ENCODE assay signal across 27 cellular contexts in genomic region chr9:123296174-123296573, GRCh38. TPM values are rescaled to one million over a fixed set of nuclear protein-coding genes. Genes with fewer than 3 reads are reported as not detected.
"Had no signal": no experiment of that assay in that cellular context is flagged by ENCODE, and none has a peak within 500 bp of the region (broad histone marks: within the 10 kb centered on the region; RNA-seq: fewer than 3 reads in every experiment).

No MANE protein-coding gene starts in this region.

- ATAC-seq: activated T-helper 17 cell treated with anti-CD3 and anti-CD28 coated beads, Interleukin-2, amount 50 U/mL, for 72 hours had no signal

- H3K4me3 Mint-ChIP-seq: activated B cell treated with CpG ODN at 0.5 μM for 24 hours; activated CD4-positive, alpha-beta memory T cell treated with anti-CD3 and anti-CD28 coated beads, Interleukin-2, amount 10 ng/mL, durations not matched to agents 7 days and 5 days; activated naive CD4-positive, alpha-beta T cell treated with anti-CD3 and anti-CD28 coated beads for 36 hours; activated naive CD8-positive, alpha-beta T cell; activated T-helper 17 cell treated with anti-CD3 and anti-CD28 coated beads, Interleukin-2, amount 50 U/mL, for 72 hours; brain; T-helper 1 cell treated with Interleukin-12 subunit alpha and Interleukin-12 subunit beta and Interleukin-4 antibody, amounts not matched to agents 30 μg/mL and 1 μg/mL, for 36 hours had no signal

- H3K27me3 Mint-ChIP-seq: activated B cell treated with CpG ODN at 0.5 μM for 24 hours had no signal

- H3K4me2 ChIP-seq: KMS-11 had no signal

- H3K36me3 Mint-ChIP-seq: brain had no signal

- H3K4me3 ChIP-seq: MG63, SJSA1 had no signal

- H3K27ac Mint-ChIP-seq: activated B cell treated with CpG ODN at 0.5 μM for 24 hours; activated CD4-positive, alpha-beta memory T cell treated with anti-CD3 and anti-CD28 coated beads, Interleukin-2, amount 10 ng/mL, durations not matched to agents 7 days and 5 days; activated naive CD4-positive, alpha-beta T cell treated with anti-CD3 and anti-CD28 coated beads for 36 hours; activated naive CD8-positive, alpha-beta T cell; activated T-helper 17 cell treated with anti-CD3 and anti-CD28 coated beads, Interleukin-2, amount 50 U/mL, for 72 hours; T-helper 1 cell treated with Interleukin-12 subunit alpha and Interleukin-12 subunit beta and Interleukin-4 antibody, amounts not matched to agents 30 μg/mL and 1 μg/mL, for 36 hours had no signal

- H3K4me1 ChIP-seq: SJSA1 had no signal

- H3K9ac ChIP-seq: KMS-11 had no signal

- H3K36me3 ChIP-seq: MG63, SJSA1 had no signal

- H3K27me3 ChIP-seq: MG63, SJSA1 had no signal

- H3K9me3 ChIP-seq: MG63, SJSA1 had no signal

- H3K9me3 Mint-ChIP-seq: activated B cell treated with CpG ODN at 0.5 μM for 24 hours; activated CD4-positive, alpha-beta memory T cell treated with anti-CD3 and anti-CD28 coated beads, Interleukin-2, amount 10 ng/mL, durations not matched to agents 7 days and 5 days; activated naive CD4-positive, alpha-beta T cell treated with anti-CD3 and anti-CD28 coated beads for 36 hours; activated T-helper 17 cell treated with anti-CD3 and anti-CD28 coated beads, Interleukin-2, amount 50 U/mL, for 72 hours; T-helper 1 cell treated with Interleukin-12 subunit alpha and Interleukin-12 subunit beta and Interleukin-4 antibody, amounts not matched to agents 30 μg/mL and 1 μg/mL, for 36 hours had no signal

- H3K27ac ChIP-seq: KMS-11, SJSA1 had no signal

- DNase-seq: activated B cell treated with CpG ODN at 0.5 μM for 24 hours; activated CD4-positive, alpha-beta memory T cell treated with anti-CD3 and anti-CD28 coated beads, Interleukin-2, amount 10 ng/mL, durations not matched to agents 7 days and 5 days; activated CD4-positive, alpha-beta T cell treated with anti-CD3 and anti-CD28 coated beads, Interleukin-2, amount 50 U/mL, for 1 hour; activated gamma-delta T cell; activated naive CD4-positive, alpha-beta T cell treated with anti-CD3 and anti-CD28 coated beads for 36 hours; activated T-cell treated with anti-CD3 and anti-CD28 coated beads for 4 hours; activated T-cell treated with anti-CD3 and anti-CD28 coated beads, Interleukin-2, amount 50 U/mL, for 48 hours; amygdala; MG63; MV-4-11; NCI-H1092 treated with DMSO at 0.1 percent for 48 hours; NCI-H1417 treated with DMSO at 0.1 percent for 48 hours; NCI-H1694; NCI-H2029; NCI-H2107; NCI-H446; NCI-H524; SHP77 had no signal

- H3K4me1 Mint-ChIP-seq: activated B cell treated with CpG ODN at 0.5 μM for 24 hours; activated CD4-positive, alpha-beta memory T cell treated with anti-CD3 and anti-CD28 coated beads, Interleukin-2, amount 10 ng/mL, durations not matched to agents 7 days and 5 days; activated T-helper 17 cell treated with anti-CD3 and anti-CD28 coated beads, Interleukin-2, amount 50 U/mL, for 72 hours had no signal

- FAIRE-seq: astrocyte, RCC 7860 had no signal

RNA-seq across cellular contexts. Expression of gene CRB2, which starts 59.8 kb away (rescaled TPM):
- total RNA-seq: activated CD8-positive, alpha-beta memory T cell treated with anti-CD3 and anti-CD28 coated beads for 36 hours; activated naive CD4-positive, alpha-beta T cell treated with anti-CD3 and anti-CD28 coated beads for 36 hours; SJSA1 had no signal
